ENCODE assay signal across 18 cellular contexts in the genomic region with DNA sequence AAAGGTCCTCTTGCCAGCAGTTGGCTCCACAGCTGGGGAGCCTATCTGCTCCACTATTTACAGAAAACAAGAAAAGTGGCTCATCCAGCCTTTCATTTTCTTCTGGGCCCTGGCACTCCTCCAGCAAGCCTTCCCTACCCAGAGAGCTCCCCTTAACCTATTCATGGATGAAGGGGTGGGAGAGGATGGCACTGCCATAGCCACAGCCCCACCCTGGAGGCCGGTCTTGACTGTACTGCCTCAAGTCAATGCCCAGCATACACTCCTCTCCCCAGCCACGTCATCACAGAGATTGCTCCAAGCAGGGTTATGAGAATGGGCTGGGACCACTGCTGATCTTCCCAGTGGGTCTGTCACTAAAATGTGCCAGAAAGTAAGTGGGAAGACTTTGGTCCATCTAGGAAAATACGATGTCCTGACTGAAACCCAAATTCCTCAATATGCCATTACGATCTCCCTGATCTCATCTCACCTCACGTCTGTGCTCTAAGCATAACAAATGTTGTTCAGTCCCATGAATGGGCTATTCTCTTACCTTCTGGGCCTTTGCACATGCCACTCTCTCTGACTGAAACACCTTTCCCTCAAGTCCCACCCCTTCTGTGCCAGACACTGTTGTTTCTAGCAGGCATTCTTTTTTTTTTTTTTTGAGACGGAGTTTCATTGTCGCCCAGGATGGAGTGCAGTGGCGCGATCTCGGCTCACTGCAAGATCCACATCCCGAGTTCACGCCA. TPM values are rescaled to one million over a fixed set of nuclear protein-coding genes. Genes with fewer than 3 reads are reported as not detected.
DNase-seq lines count a peak whose midpoint lies in the region; ATAC-seq and TF ChIP-seq lines count a peak whose summit lies in the region.
"Had no signal": no experiment of that assay in that cellular context is flagged by ENCODE, and none has a peak within 500 bp of the region (broad histone marks: within the 10 kb centered on the region; RNA-seq: fewer than 3 reads in every experiment).

No MANE protein-coding gene starts in this region.

- peaks cover 6% of the 10 kb centered on the region for H3K9me3 Mint-ChIP-seq in activated CD4-positive, alpha-beta T cell treated with anti-CD3 and anti-CD28 coated beads, Interleukin-2, amount 10 ng/mL, durations not matched to agents 24 days and 14 days
- no peaks in the 10 kb centered on the region for H3K9me3 Mint-ChIP-seq in MCF 10A (ENCODE audit: unreplicated experiment)

- H3K4me1 Mint-ChIP-seq in activated CD4-positive, alpha-beta T cell treated with anti-CD3 and anti-CD28 coated beads, Interleukin-2, amount 10 ng/mL, durations not matched to agents 24 days and 14 days: peaks cover 42% of the 10 kb centered on the region
- peaks cover 21% of the 10 kb centered on the region for H3K4me1 Mint-ChIP-seq in MCF 10A (ENCODE audit: insufficient read depth, unreplicated experiment)

- dilution Hi-C loops in IMR-90 (cut with HindIII; ENCODE audit: low sequenced_read_pairs, unreplicated experiment): no loop called here

- POLR2A ChIA-PET in IMR-90 (lab: Charles Lee; ENCODE audit: unreplicated experiment) (no interaction called here), MCF 10A (lab: Yijun Ruan, JAX) (interaction anchor here (1.5 to 2.6 kb wide), 4 partner anchors 8 to 109 kb away, joined by 5 to 11 read pairs (median 8); partner anchors contain the start of genes ATP5IF1 and EYA3)

- in situ Hi-C loops in IMR-90 (cut with MboI; ENCODE audit: low sequenced_read_pairs): no loop called here

- no peak overlapping the region for H2AK5ac ChIP-seq in IMR-90 (ENCODE audit: low read depth, low read length)

- H4K5ac ChIP-seq in IMR-90 (ENCODE audit: low read depth, low read length): no peak overlapping the region

- no peak overlapping the region for H3K27ac ChIP-seq in IMR-90 (ENCODE audit: insufficient read depth, low read length)
- no peak overlapping the region for H3K27ac ChIP-seq in heart right ventricle
- H3K27ac ChIP-seq: right lobe of liver, WERI-Rb-1 had no signal

- H3K27me3 Mint-ChIP-seq in activated CD4-positive, alpha-beta T cell treated with anti-CD3 and anti-CD28 coated beads, Interleukin-2, amount 10 ng/mL, durations not matched to agents 24 days and 14 days: peaks cover 2% of the 10 kb centered on the region
- H3K27me3 Mint-ChIP-seq in MCF 10A (ENCODE audit: insufficient read depth, unreplicated experiment): no peaks in the 10 kb centered on the region
- H3K27me3 Mint-ChIP-seq: CD4-positive, alpha-beta T cell; stimulated activated naive CD8-positive, alpha-beta T cell treated with anti-CD3 and anti-CD28 coated beads, Interleukin-15, Interleukin-2, amounts not matched to agents 100 ng/mL and 50 ng/mL, for 24 hours had no signal

- no peak overlapping the region for H3K27ac Mint-ChIP-seq in activated CD4-positive, alpha-beta T cell treated with anti-CD3 and anti-CD28 coated beads, Interleukin-2, amount 10 ng/mL, durations not matched to agents 24 days and 14 days
- H3K27ac Mint-ChIP-seq in MCF 10A (ENCODE audit: low read depth, unreplicated experiment): no peak overlapping the region
- H3K27ac Mint-ChIP-seq: CD4-positive, alpha-beta T cell had no signal

- no peak overlapping the region for H3K14ac ChIP-seq in IMR-90 (replicated peaks; ENCODE audit: low read depth, low read length)

- no peak overlapping the region for H3K4me3 ChIP-seq in IMR-90 (ENCODE audit: insufficient read depth, low read depth, low read length)
- H3K4me3 ChIP-seq in heart right ventricle: no peak overlapping the region
- H3K4me3 ChIP-seq: right lobe of liver had no signal

- H2BK120ac ChIP-seq in IMR-90 (ENCODE audit: low read depth, low read length): no peak overlapping the region

- no peak for TF ChIP-seq CTCF in IMR-90 (conservative IDR thresholded peaks at IDR 0.05; ENCODE audit: low read depth, low read length)
- TF ChIP-seq CTCF in MCF 10A (IDR thresholded peaks at IDR 0.05; ENCODE audit: unreplicated experiment): no peak
- no peak for TF ChIP-seq CTCF in heart right ventricle (IDR thresholded peaks at IDR 0.05)

- no peak overlapping the region for H2BK5ac ChIP-seq in IMR-90 (ENCODE audit: low read depth, low read length, poor library complexity, severe bottlenecking)

- no peak overlapping the region for H3K23ac ChIP-seq in IMR-90 (ENCODE audit: low read depth, low read length)

- H4K20me1 ChIP-seq in IMR-90 (ENCODE audit: insufficient read depth, low read length): no peaks in the 10 kb centered on the region

- peak overlapping the region; percentile 27 for H3K4me3 Mint-ChIP-seq in activated CD4-positive, alpha-beta T cell treated with anti-CD3 and anti-CD28 coated beads, Interleukin-2, amount 10 ng/mL, durations not matched to agents 24 days and 14 days
- H3K4me3 Mint-ChIP-seq in MCF 10A (ENCODE audit: unreplicated experiment): peak overlapping the region; percentile 20
- H3K4me3 Mint-ChIP-seq: CD4-positive, alpha-beta T cell had no signal

- no TSS peak for BruUV-seq in IMR-90 (replicated peaks; lab: Mats Ljungman, UMichigan)
- BruUV-seq in MCF 10A (replicated peaks; lab: Mats Ljungman, UMichigan): no TSS peak

- H2AFZ ChIP-seq in IMR-90 (replicated peaks; ENCODE audit: low read length, poor library complexity): peak overlapping the region; percentile 53

- H2AK9ac ChIP-seq in IMR-90 (replicated peaks; ENCODE audit: low read depth, low read length, poor library complexity): no peak overlapping the region

- intact Hi-C loops in activated CD4-positive, alpha-beta T cell treated with anti-CD3 and anti-CD28 coated beads, Interleukin-2, amount 10 ng/mL, durations not matched to agents 24 days and 14 days (cut with micrococcal nuclease): no loop called here
- intact Hi-C loops in IMR-90 (cut with micrococcal nuclease): no loop called here
- intact Hi-C loops in MCF 10A (cut with micrococcal nuclease): no loop called here
- intact Hi-C loops in heart right ventricle (cut with DNase I): loop anchor here in 2 of 10 donors (10.0 kb wide), 2 partner anchors 343 to 353 kb away; no protein-coding TSS in a partner anchor

- H3K9ac ChIP-seq in IMR-90 (ENCODE audit: low read depth, low read length): no peak overlapping the region

- H3K56ac ChIP-seq in IMR-90 (ENCODE audit: extremely low read depth, insufficient read depth, low read length): no peak overlapping the region

- no peaks in the 10 kb centered on the region for H3K79me1 ChIP-seq in IMR-90 (ENCODE audit: low read depth in 1 of 2, low read length in 2 of 2)

- H3K4ac ChIP-seq in IMR-90 (ENCODE audit: low read depth, low read length): no peak overlapping the region

- DNase-seq in activated CD4-positive, alpha-beta T cell treated with anti-CD3 and anti-CD28 coated beads, Interleukin-2, amount 10 ng/mL, durations not matched to agents 24 days and 14 days: no peak
- no peak for DNase-seq in activated CD4-positive, alpha-beta T cell treated with anti-CD3 and anti-CD28 coated beads for 4 hours
- no peak for DNase-seq in IMR-90
- no peak for DNase-seq in MCF 10A (ENCODE audit: unreplicated experiment)
- DNase-seq in myocyte (ENCODE audit: low read depth): peak; percentile 7
- no peak for DNase-seq in MV-4-11 (lab: John Stamatoyannopoulos, UW)
- DNase-seq in heart right ventricle: no peak
- DNase-seq in D341Med (ENCODE audit: low spot score): no peak
- DNase-seq: activated naive CD4-positive, alpha-beta T cell; CD4-positive, alpha-beta T cell; foreskin melanocyte; NCI-H524 treated with DMSO at 0.1 percent for 48 hours; occipital lobe; SHP77; T-helper 2 cell; WERI-Rb-1 had no signal

- H3K4me2 ChIP-seq in IMR-90 (ENCODE audit: low read depth, low read length): no peak overlapping the region

- CTCF ChIA-PET in IMR-90 (lab: Yijun Ruan, JAX) (no interaction called here), MCF 10A (lab: Yijun Ruan, JAX) (interaction anchor here (0.7 to 7.6 kb wide), 4 partner anchors 11 to 236 kb away, joined by 3 to 47 read pairs (median 14); partner anchors contain the start of gene EYA3)

- H3K18ac ChIP-seq in IMR-90 (ENCODE audit: low read depth, low read length): no peak overlapping the region

- H3K36me3 ChIP-seq in IMR-90 (ENCODE audit: control insufficient read depth, insufficient read depth, low read length): peaks cover 35% of the 10 kb centered on the region
- H3K36me3 ChIP-seq in heart right ventricle: peaks cover 0 to 53% (median 44%) of the 10 kb centered on the region in 9 donors

- no peak for ATAC-seq in IMR-90 (ENCODE audit: low read depth)
- ATAC-seq in heart right ventricle: no peak
- ATAC-seq: right lobe of liver had no signal

- TF ChIP-seq RAD21 in IMR-90 (IDR thresholded peaks at IDR 0.05; ENCODE audit: low read length): no peak

- H3K9me1 ChIP-seq in IMR-90 (ENCODE audit: insufficient read depth, low read length): peaks cover 4% of the 10 kb centered on the region; the same call in 1 of the 2 replicates

- WGBS in IMR-90 (ENCODE audit: extremely low coverage in 2 of 2, insufficient read length in 1 of 2), 2 experiments: no CpG with 5 or more reads among the region's 12 CpGs
- WGBS in heart right ventricle, 2 donors: 94% methylated on average over 12 of the region's 12 CpGs

- no peak overlapping the region for H4K91ac ChIP-seq in IMR-90 (ENCODE audit: insufficient read depth, low read depth, low read length)

- H4K8ac ChIP-seq in IMR-90 (ENCODE audit: low read depth in 2 of 2, low read length in 2 of 2): no peak overlapping the region

- H3K9me3 ChIP-seq in IMR-90 (ENCODE audit: control insufficient read depth, insufficient read depth, low read length) (no peaks in the 10 kb centered on the region), heart right ventricle (no peaks in the 10 kb centered on the region)
- H3K9me3 ChIP-seq: right lobe of liver had no signal

- peaks cover 62% of the 10 kb centered on the region for H3K36me3 Mint-ChIP-seq in activated CD4-positive, alpha-beta T cell treated with anti-CD3 and anti-CD28 coated beads, Interleukin-2, amount 10 ng/mL, durations not matched to agents 24 days and 14 days (ENCODE audit: low read depth)
- H3K36me3 Mint-ChIP-seq in MCF 10A (ENCODE audit: insufficient read depth, unreplicated experiment): peaks cover 35% of the 10 kb centered on the region

- no peak for TF ChIP-seq POLR2A in IMR-90 (IDR thresholded peaks at IDR 0.05; ENCODE audit: low read depth, low read length)

- H2BK15ac ChIP-seq in IMR-90 (ENCODE audit: low read depth, low read length): no peak overlapping the region

- H3K4me1 ChIP-seq in IMR-90 (ENCODE audit: control insufficient read depth, insufficient read depth, low read length) (peaks cover 2% of the 10 kb centered on the region; the same call in 1 of the 2 replicates), heart right ventricle (peaks cover 0 to 22% (median 12%) of the 10 kb centered on the region in 9 donors)

- H3K27me3 ChIP-seq in IMR-90 (ENCODE audit: control insufficient read depth, insufficient read depth, low read length) (no peaks in the 10 kb centered on the region), heart right ventricle (no peaks in the 10 kb centered on the region)
- H3K27me3 ChIP-seq: right lobe of liver had no signal

- H2BK20ac ChIP-seq in IMR-90 (ENCODE audit: low read depth, low read length): no peak overlapping the region

RNA-seq across cellular contexts. Expression of gene PTAFR, which starts 21.4 kb away (rescaled TPM):
- total RNA-seq in activated CD4-positive, alpha-beta T cell treated with anti-CD3 and anti-CD28 coated beads, Interleukin-2, amount 10 ng/mL, durations not matched to agents 24 days and 14 days: 0.40 and 0.57 TPM in 2 replicates
- total RNA-seq in IMR-90 (2012; rRNA removed) (under 0.01 and 0.18 TPM in 2 replicates), MCF 10A (2022) (1.6 and 1.8 TPM in 2 replicates), myocyte (not detected in 2 replicates), heart right ventricle (10 to 100 TPM in 1 of 10 donors, 1 to 10 TPM in 5, under 1 TPM in 4; 0.76 to 13.4 (median 1.4) TPM)
- polyA plus RNA-seq in IMR-90 (2012; rRNA removed) (0.17 and 0.30 TPM in 2 replicates), heart right ventricle (1 to 10 TPM in 1 of 2 donors, under 1 TPM in 1; 0.73 to 1.6 TPM)
- polyA plus RNA-seq in IMR-90 (2012; cell fraction: cytosol; rRNA removed): 0.09 and 0.11 TPM in 2 replicates
- 0.06 and 0.16 TPM in 2 replicates for polyA plus RNA-seq in IMR-90 (2012; cell fraction: nucleus; rRNA removed; ENCODE audit: low replicate concordance)
- polyA plus RNA-seq in myocyte (2012): 0.03 TPM

RNA-seq across cellular contexts. Expression of gene DNAJC8, which starts 35.0 kb away (rescaled TPM):
- 98.4 and 103 TPM in 2 replicates for total RNA-seq in activated CD4-positive, alpha-beta T cell treated with anti-CD3 and anti-CD28 coated beads, Interleukin-2, amount 10 ng/mL, durations not matched to agents 24 days and 14 days
- total RNA-seq in IMR-90 (2012; rRNA removed): 53.6 and 70.5 TPM in 2 replicates
- polyA plus RNA-seq in IMR-90 (2012; rRNA removed): 77.0 and 81.0 TPM in 2 replicates
- polyA plus RNA-seq in IMR-90 (2012; cell fraction: cytosol; rRNA removed): 16.8 and 33.3 TPM in 2 replicates
- polyA plus RNA-seq in IMR-90 (2012; cell fraction: nucleus; rRNA removed; ENCODE audit: low replicate concordance): 9.8 and 42.2 TPM in 2 replicates
- 59.6 and 60.0 TPM in 2 replicates for total RNA-seq in MCF 10A (2022)
- total RNA-seq in myocyte: 67.7 and 82.3 TPM in 2 replicates
- polyA plus RNA-seq in myocyte (2012): 72.9 TPM
- 10 to 100 TPM; 53.9 to 64.5 (median 58.0) TPM for total RNA-seq in heart right ventricle
- polyA plus RNA-seq in heart right ventricle: 10 to 100 TPM; 39.7 to 74.0 TPM

RNA-seq across cellular contexts. Expression of gene ATP5IF1, which starts 38.1 kb away (rescaled TPM):
- 139 and 142 TPM in 2 replicates for total RNA-seq in activated CD4-positive, alpha-beta T cell treated with anti-CD3 and anti-CD28 coated beads, Interleukin-2, amount 10 ng/mL, durations not matched to agents 24 days and 14 days
- total RNA-seq in IMR-90 (2012; rRNA removed): 33.7 and 120 TPM in 2 replicates
- 105 and 143 TPM in 2 replicates for polyA plus RNA-seq in IMR-90 (2012; rRNA removed)
- polyA plus RNA-seq in IMR-90 (2012; cell fraction: cytosol; rRNA removed): 291 and 630 TPM in 2 replicates
- 54.6 and 152 TPM in 2 replicates for polyA plus RNA-seq in IMR-90 (2012; cell fraction: nucleus; rRNA removed; ENCODE audit: low replicate concordance)
- total RNA-seq in MCF 10A (2022): 214 and 232 TPM in 2 replicates
- 180 and 183 TPM in 2 replicates for total RNA-seq in myocyte
- 278 TPM for polyA plus RNA-seq in myocyte (2012)
- 100 to 1,000 TPM; 255 to 482 (median 420) TPM for total RNA-seq in heart right ventricle
- polyA plus RNA-seq in heart right ventricle: 1,000 to 10,000 TPM in 1 of 2 donors, 100 to 1,000 TPM in 1; 311 to 3,942 TPM
